ENCODE assay signal across 8 cellular contexts in genomic region chr3:53493997-53494791, GRCh38. TPM values are rescaled to one million over a fixed set of nuclear protein-coding genes. Genes with fewer than 3 reads are reported as not detected.
A peak's percentile ranks its signal among the peaks of the same experiment; 100 is the strongest.
DNase-seq lines count a peak whose midpoint lies in the region; ATAC-seq and TF ChIP-seq lines count a peak whose summit lies in the region.

TSS of gene CACNA1D (plus strand) at chr3:53494611. CDS start at chr3:53495167, 556 bp downstream.

- H3K27me3 ChIP-seq in NT2/D1 (ENCODE audit: insufficient read depth, insufficient read length), result peaks cover 63% of the 10 kb centered on the region
- peaks cover 59% of the 10 kb centered on the region for H3K27me3 ChIP-seq in ectodermal cell (ENCODE audit: control insufficient read depth, insufficient read depth, low read length, poor library complexity, severe bottlenecking)
- peaks cover 0 to 25% (median 3%) of the 10 kb centered on the region in 4 donors for H3K27me3 ChIP-seq in upper lobe of left lung

- POLR2A ChIA-PET in activated CD4-positive, alpha-beta T cell treated with anti-CD3 and anti-CD28 coated beads, Interleukin-2, amount 10 ng/mL, durations not matched to agents 7 days and 5 days (lab: Charles Lee), result no interaction called here

- H3K4me1 ChIP-seq in NT2/D1 (ENCODE audit: insufficient read depth, insufficient read length) (no peaks in the 10 kb centered on the region), ectodermal cell (ENCODE audit: control insufficient read depth, insufficient read depth, low read length) (peaks cover 29% of the 10 kb centered on the region), mucosa of descending colon (ENCODE audit: low read depth) (peaks cover 15% of the 10 kb centered on the region), upper lobe of left lung (peaks cover 11 to 25% (median 17%) of the 10 kb centered on the region in 4 donors)

- no peak within 1 kb of the TSS for H3K27ac Mint-ChIP-seq in activated CD4-positive, alpha-beta T cell treated with anti-CD3 and anti-CD28 coated beads, Interleukin-2, amount 10 ng/mL, durations not matched to agents 7 days and 5 days

- H3K9me3 ChIP-seq in NT2/D1 (ENCODE audit: insufficient read depth, low read length) (no peaks in the 10 kb centered on the region), ectodermal cell (ENCODE audit: control insufficient read depth, low read length) (no peaks in the 10 kb centered on the region), mucosa of descending colon (no peaks in the 10 kb centered on the region), upper lobe of left lung (no peaks in the 10 kb centered on the region)

- ATAC-seq in mucosa of descending colon, result peak; percentile 93
- peak; percentile 50 to 69 for ATAC-seq in upper lobe of left lung (ENCODE audit: low FRiP score in 2 of 2)
- ATAC-seq in HG02642 (IDR thresholded peaks at IDR 0.05; ENCODE audit: poor library complexity, unreplicated experiment), result no peak

- peaks cover 70% of the 10 kb centered on the region for H3K27me3 Mint-ChIP-seq in activated CD4-positive, alpha-beta T cell treated with anti-CD3 and anti-CD28 coated beads, Interleukin-2, amount 10 ng/mL, durations not matched to agents 7 days and 5 days

- H3K9ac ChIP-seq in NT2/D1 (ENCODE audit: insufficient read length, low read depth), result peak within 1 kb of the TSS; percentile 66

- H3K36me3 Mint-ChIP-seq in activated CD4-positive, alpha-beta T cell treated with anti-CD3 and anti-CD28 coated beads, Interleukin-2, amount 10 ng/mL, durations not matched to agents 7 days and 5 days (ENCODE audit: low read depth), result no peaks in the 10 kb centered on the region

- CTCF ChIA-PET in activated CD4-positive, alpha-beta T cell treated with anti-CD3 and anti-CD28 coated beads, Interleukin-2, amount 10 ng/mL, durations not matched to agents 7 days and 5 days (lab: Charles Lee), result no interaction called here

- WGBS in ectodermal cell, 2 experiments, result 0 to 1% methylated on average over 120 of the region's 120 CpGs
- WGBS in upper lobe of left lung, 2 donors, result 0 to 3% methylated on average over 33 to 38 of the region's 120 CpGs

- H3K9me3 Mint-ChIP-seq in activated CD4-positive, alpha-beta T cell treated with anti-CD3 and anti-CD28 coated beads, Interleukin-2, amount 10 ng/mL, durations not matched to agents 7 days and 5 days, result no peaks in the 10 kb centered on the region

- TF ChIP-seq CTCF in mucosa of descending colon (IDR thresholded peaks at IDR 0.05), result no peak
- peak in 1 of 6 experiments; percentile 7 for TF ChIP-seq CTCF in upper lobe of left lung (IDR thresholded peaks at IDR 0.05)

- H3K4me3 Mint-ChIP-seq in activated CD4-positive, alpha-beta T cell treated with anti-CD3 and anti-CD28 coated beads, Interleukin-2, amount 10 ng/mL, durations not matched to agents 7 days and 5 days, result peak within 1 kb of the TSS; percentile 37

- H3K4me3 ChIP-seq in NT2/D1 (ENCODE audit: insufficient read length, low read depth) (peak within 1 kb of the TSS; percentile 56), ectodermal cell (ENCODE audit: insufficient read depth, low read depth, low read length) (peak within 1 kb of the TSS; percentile 47), mucosa of descending colon (peak within 1 kb of the TSS; percentile 36), upper lobe of left lung (peak within 1 kb of the TSS; percentile 48 to 73 (median 60))

- TF ChIP-seq POLR2A in upper lobe of left lung (IDR thresholded peaks at IDR 0.05), result peak in 1 of 4 donors; percentile 16

- H3K36me3 ChIP-seq in NT2/D1 (ENCODE audit: insufficient read depth, insufficient read length, low read length) (no peaks in the 10 kb centered on the region), ectodermal cell (ENCODE audit: control insufficient read depth, insufficient read depth, low read length) (no peaks in the 10 kb centered on the region), mucosa of descending colon (ENCODE audit: low read depth) (no peaks in the 10 kb centered on the region), upper lobe of left lung (no peaks in the 10 kb centered on the region)

- TF ChIP-seq EP300 in upper lobe of left lung (IDR thresholded peaks at IDR 0.05), result no peak

- H3K27ac ChIP-seq in ectodermal cell (ENCODE audit: insufficient read depth, low read depth, low read length, poor library complexity, severe bottlenecking), result no peak within 1 kb of the TSS
- peak within 1 kb of the TSS; percentile 62 to 84 (median 80) for H3K27ac ChIP-seq in upper lobe of left lung

- DNase-seq in activated CD4-positive, alpha-beta T cell treated with anti-CD3 and anti-CD28 coated beads, Interleukin-2, amount 10 ng/mL, durations not matched to agents 7 days and 5 days, result no peak
- DNase-seq in activated CD4-positive, alpha-beta T cell treated with anti-CD3 and anti-CD28 coated beads for 4 hours, result no peak
- peak; percentile 51 for DNase-seq in NT2/D1 (ENCODE audit: low read depth, low spot score)
- peak; percentile 85 to 86 (median 86) for DNase-seq in mucosa of descending colon
- peak; percentile 75 to 89 for DNase-seq in upper lobe of left lung
- no peak for DNase-seq in GM19238 (ENCODE audit: insufficient read length, low spot score)

- peaks cover 4% of the 10 kb centered on the region for H3K4me1 Mint-ChIP-seq in activated CD4-positive, alpha-beta T cell treated with anti-CD3 and anti-CD28 coated beads, Interleukin-2, amount 10 ng/mL, durations not matched to agents 7 days and 5 days

- intact Hi-C loops in mucosa of descending colon (cut with DNase I, micrococcal nuclease), result no loop called here

RNA-seq across cellular contexts. Expression of gene CACNA1D, which starts in this region (rescaled TPM):
- total RNA-seq in activated CD4-positive, alpha-beta T cell treated with anti-CD3 and anti-CD28 coated beads, Interleukin-2, amount 10 ng/mL, durations not matched to agents 7 days and 5 days, result under 1 TPM; 0.15 to 0.33 TPM
- polyA plus RNA-seq in ectodermal cell (2013, experiment 1 of 4), result 0.67 TPM
- 1.1 TPM for polyA plus RNA-seq in ectodermal cell (2013, experiment 2 of 4)
- polyA plus RNA-seq in ectodermal cell (2013, experiment 3 of 4), result 0.32 TPM
- 0.65 TPM for polyA plus RNA-seq in ectodermal cell (2013, experiment 4 of 4)
- total RNA-seq in mucosa of descending colon (10 to 100 TPM; 13.8 to 38.1 (median 22.2) TPM), upper lobe of left lung (100 to 1,000 TPM in 1 of 6 donors, 10 to 100 TPM in 5; 17.2 to 221 (median 30.2) TPM)

Comparison
In these comparisons a context has a peak if more than half of its experiments do, and no peak if none do; other contexts are left out.
1. RNA of gene CACNA1D (total RNA-seq): 17.2 to 221 TPM in upper lobe of left lung and 13.8 to 38.1 TPM in mucosa of descending colon; 0.15 to 0.33 TPM in activated CD4-positive, alpha-beta T cell treated with anti-CD3 and anti-CD28 coated beads, Interleukin-2, amount 10 ng/mL, durations not matched to agents 7 days and 5 days; every median in the first group is over 10 times any median in the second.
2. DNase-seq: peak in NT2/D1 (single experiment), mucosa of descending colon (3 of 3) and upper lobe of left lung (2 of 2); none in activated CD4-positive, alpha-beta T cell treated with anti-CD3 and anti-CD28 coated beads, Interleukin-2, amount 10 ng/mL, durations not matched to agents 7 days and 5 days (single experiment), activated CD4-positive, alpha-beta T cell treated with anti-CD3 and anti-CD28 coated beads for 4 hours (0 of 2) and GM19238 (single experiment).
3. Peak in every context shown above with its lines, with median percentiles within 50 percentile points of each other: H3K4me3 ChIP-seq.